17 cellular contexts compared by ENCODE assay signal in genomic region chr20:18705490-18705889, GRCh38.
DNase-seq lines count a peak whose midpoint lies in the region; ATAC-seq and TF ChIP-seq lines count a peak whose summit lies in the region.
"Had no signal": no experiment of that assay in that cellular context is flagged by ENCODE, and none has a peak within 500 bp of the region (broad histone marks: within the 10 kb centered on the region; RNA-seq: fewer than 3 reads in every experiment).

No MANE protein-coding gene starts in this region.

- H3K36me3 ChIP-seq in ACC112 (ENCODE audit: insufficient read depth, low read length) (no peaks in the 10 kb centered on the region), body of pancreas (replicated peaks in 1 of 2; ENCODE audit: insufficient read depth in 1 of 2, low read depth in 2 of 2) (no peaks in the 10 kb centered on the region)
- H3K36me3 ChIP-seq: tibial nerve had no signal

- H3K27me3 ChIP-seq in ACC112 (ENCODE audit: insufficient read depth, low read length) (no peaks in the 10 kb centered on the region), body of pancreas (no peaks in the 10 kb centered on the region)
- H3K27me3 ChIP-seq: tibial nerve had no signal

- intact Hi-C loops in body of pancreas (cut with DNase I): no loop called here
- intact Hi-C loops in Right ventricle myocardium inferior (cut with DNase I): no loop called here

- ATAC-seq in body of pancreas: peak; percentile 47
- no peak for ATAC-seq in HG03039 (IDR thresholded peaks at IDR 0.05; ENCODE audit: unreplicated experiment)
- ATAC-seq in Right ventricle myocardium inferior: no peak
- no peak for ATAC-seq in GM19455 (IDR thresholded peaks at IDR 0.05; ENCODE audit: unreplicated experiment)
- ATAC-seq: activated naive CD4-positive, alpha-beta T cell treated with anti-CD3 and anti-CD28 coated beads, Interleukin-2, amount 50 U/mL, for 72 hours; HCT116; left ventricle myocardium superior had no signal

- peak overlapping the region; percentile 85 for H3K27ac ChIP-seq in ACC112 (ENCODE audit: low read depth, low read length)
- H3K27ac ChIP-seq in body of pancreas: no peak overlapping the region
- H3K27ac ChIP-seq: tibial nerve had no signal

- no peak for TF ChIP-seq CTCF in body of pancreas (IDR thresholded peaks at IDR 0.05)

- WGBS in body of pancreas, 2 donors: 91 to 93% methylated on average over 3 of the region's 3 CpGs

- no peaks in the 10 kb centered on the region for H3K9me3 ChIP-seq in body of pancreas
- H3K9me3 ChIP-seq: tibial nerve had no signal

- H3K4me3 ChIP-seq in ACC112 (ENCODE audit: low read depth, low read length) (no peak overlapping the region; the same call in 1 of the 2 replicates), body of pancreas (no peak overlapping the region)
- H3K4me3 ChIP-seq: tibial nerve had no signal

- H3K79me2 ChIP-seq in ACC112 (ENCODE audit: control insufficient read depth, insufficient read depth, low read length, unreplicated experiment): no peaks in the 10 kb centered on the region

- H2AFZ ChIP-seq in ACC112 (ENCODE audit: low read length, unreplicated experiment): peak overlapping the region; percentile 12

- TF ChIP-seq POLR2A in body of pancreas (IDR thresholded peaks at IDR 0.05): no peak

- H3K4me1 ChIP-seq in ACC112 (ENCODE audit: control insufficient read depth, insufficient read depth, low read length, unreplicated experiment) (peaks cover 18% of the 10 kb centered on the region), body of pancreas (no peaks in the 10 kb centered on the region)

- DNase-seq in HS-27A (ENCODE audit: low read depth): peak; percentile 81
- no peak for DNase-seq in body of pancreas
- DNase-seq in kidney glomerular epithelial cell (lab: John Stamatoyannopoulos, UW): peak; percentile 14
- no peak for DNase-seq in Right ventricle myocardium inferior (ENCODE audit: missing footprints)
- DNase-seq in anterior cingulate cortex (lab: John Stamatoyannopoulos, UW): no peak
- DNase-seq: head of caudate nucleus; left ventricle myocardium superior; NCI-H187; NCI-H774; SHP77 treated with DMSO at 0.1 percent for 48 hours; stimulated activated CD4-positive, alpha-beta T cell treated with anti-CD3 and anti-CD28 coated beads, Interleukin-15, amount 100 ng/mL, for 24 hours had no signal

Comparison
In these comparisons a context has a peak if more than half of its experiments do, and no peak if none do; other contexts are left out.
1. DNase-seq: peak in HS-27A (single experiment) and kidney glomerular epithelial cell (single experiment); none in body of pancreas (0 of 4), Right ventricle myocardium inferior (single experiment) and anterior cingulate cortex (0 of 58).